In the genomic region with DNA sequence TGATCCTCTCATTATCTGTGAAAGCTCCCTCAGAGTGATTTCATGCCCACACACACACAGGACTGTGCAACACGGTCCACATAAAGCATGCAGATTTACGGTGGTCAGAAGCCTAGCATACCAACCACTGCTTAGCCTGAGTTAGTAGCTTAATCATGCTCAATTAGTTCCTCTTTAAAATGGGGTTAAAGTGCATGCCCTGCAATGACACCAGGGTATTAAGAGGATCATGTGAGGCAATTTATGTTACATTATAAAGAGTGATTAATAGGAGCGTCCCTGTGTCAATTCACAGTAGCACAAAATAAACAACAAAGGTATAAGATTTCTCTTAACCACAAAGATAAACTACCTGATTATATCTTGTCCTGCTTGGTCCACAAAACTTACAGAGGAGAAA, we compare ENCODE assay signal across 17 cellular contexts.
"Had no signal": no experiment of that assay in that cellular context is flagged by ENCODE, and none has a peak within 500 bp of the region (broad histone marks: within the 10 kb centered on the region; RNA-seq: fewer than 3 reads in every experiment).

No MANE protein-coding gene starts in this region.

- H3K9me3 ChIP-seq: psoas muscle, sigmoid colon, suprapubic skin had no signal

- H3K27me3 Mint-ChIP-seq: activated naive CD8-positive, alpha-beta T cell treated with anti-CD3 and anti-CD28 coated beads, Interleukin-2, amount 10 ng/mL, durations not matched to agents 7 days and 5 days; naive thymus-derived CD8-positive, alpha-beta T cell had no signal

- H3K4me3 Mint-ChIP-seq: activated naive CD8-positive, alpha-beta T cell treated with anti-CD3 and anti-CD28 coated beads, Interleukin-2, amount 10 ng/mL, durations not matched to agents 7 days and 5 days; activated T-cell treated with anti-CD3 and anti-CD28 coated beads, Interleukin-2, amount 50 U/mL, for 72 hours; naive thymus-derived CD8-positive, alpha-beta T cell; T-helper 2 cell treated with Interferon-gamma antibody and Interleukin-4, amounts not matched to agents 5 μg/mL and 100 μg/mL, for 36 hours; type B pancreatic cell had no signal

- H3K4me1 ChIP-seq: psoas muscle, sigmoid colon, suprapubic skin had no signal

- DNase-seq: activated CD4-positive, alpha-beta T cell treated with anti-CD3 and anti-CD28 coated beads, Interleukin-2, amount 50 U/mL, for 48 hours; activated CD4-positive, CD25-positive, alpha-beta regulatory T cell treated with anti-CD3 and anti-CD28 coated beads, Interleukin-2, amount 50 U/mL, for 72 hours; activated naive CD8-positive, alpha-beta T cell treated with anti-CD3 and anti-CD28 coated beads, Interleukin-2, amount 10 ng/mL, durations not matched to agents 7 days and 5 days; activated T-cell treated with anti-CD3 and anti-CD28 coated beads, Interleukin-2, amount 50 U/mL, for 72 hours; aorta; dorsolateral prefrontal cortex; glutamatergic neuron; left cardiac atrium; naive thymus-derived CD8-positive, alpha-beta T cell; psoas muscle; sigmoid colon; stimulated activated CD4-positive, alpha-beta T cell treated with anti-CD3 and anti-CD28 coated beads, Interleukin-2, amount 100 ng/mL, for 48 hours; stimulated activated naive CD4-positive, alpha-beta T cell treated with Interleukin-2 at 50 U/mL for 16 hours had no signal

- FAIRE-seq: bronchial epithelial cell had no signal

- H3K27me3 ChIP-seq: dorsolateral prefrontal cortex, sigmoid colon, suprapubic skin had no signal

- ATAC-seq: activated T-cell treated with anti-CD3 and anti-CD28 coated beads, Interleukin-2, amount 50 U/mL, for 72 hours; left cardiac atrium; naive thymus-derived CD8-positive, alpha-beta T cell; psoas muscle had no signal

- H3K36me3 Mint-ChIP-seq: type B pancreatic cell had no signal

- H3K27ac ChIP-seq: dorsolateral prefrontal cortex, psoas muscle, sigmoid colon, suprapubic skin had no signal

- H3K27ac Mint-ChIP-seq: activated naive CD8-positive, alpha-beta T cell treated with anti-CD3 and anti-CD28 coated beads, Interleukin-2, amount 10 ng/mL, durations not matched to agents 7 days and 5 days; activated T-cell treated with anti-CD3 and anti-CD28 coated beads, Interleukin-2, amount 50 U/mL, for 72 hours; T-helper 2 cell treated with Interferon-gamma antibody and Interleukin-4, amounts not matched to agents 5 μg/mL and 100 μg/mL, for 36 hours; type B pancreatic cell had no signal

- H3K36me3 ChIP-seq: sigmoid colon, suprapubic skin had no signal

- H3K4me3 ChIP-seq: dorsolateral prefrontal cortex, psoas muscle, sigmoid colon, suprapubic skin had no signal
